Comparison of ENCODE assay signal across 38 cellular contexts in genomic region chr10:107978455-107978854, GRCh38.
"Had no signal": no experiment of that assay in that cellular context is flagged by ENCODE, and none has a peak within 500 bp of the region (broad histone marks: within the 10 kb centered on the region; RNA-seq: fewer than 3 reads in every experiment).

No MANE protein-coding gene starts in this region.

- H3K36me3 Mint-ChIP-seq: activated naive CD4-positive, alpha-beta T cell treated with anti-CD3 and anti-CD28 coated beads, Interleukin-2, amount 10 ng/mL, durations not matched to agents 7 days and 5 days; activated naive CD4-positive, alpha-beta T cell treated with anti-CD3 and anti-CD28 coated beads, Interleukin-2, amount 50 U/mL, for 24 hours; activated naive CD8-positive, alpha-beta T cell; activated naive CD8-positive, alpha-beta T cell treated with anti-CD3 and anti-CD28 coated beads for 36 hours; activated naive CD8-positive, alpha-beta T cell treated with anti-CD3 and anti-CD28 coated beads, Interleukin-2, amount 10 ng/mL, durations not matched to agents 7 days and 5 days; brain had no signal

- H3K4me1 ChIP-seq: adrenal gland, ascending aorta, body of pancreas, breast epithelium had no signal

- H3K4me3 ChIP-seq: adrenal gland, ascending aorta, body of pancreas, breast epithelium, cardiac muscle cell had no signal

- H3K36me3 ChIP-seq: adrenal gland, ascending aorta, brain microvascular endothelial cell, breast epithelium, cardiac muscle cell had no signal

- H3K27ac Mint-ChIP-seq: activated naive CD4-positive, alpha-beta T cell treated with anti-CD3 and anti-CD28 coated beads for 36 hours; activated naive CD4-positive, alpha-beta T cell treated with anti-CD3 and anti-CD28 coated beads, Interleukin-2, amount 10 ng/mL, durations not matched to agents 7 days and 5 days; activated naive CD4-positive, alpha-beta T cell treated with anti-CD3 and anti-CD28 coated beads, Interleukin-2, amount 50 U/mL, for 24 hours; activated naive CD4-positive, alpha-beta T cell treated with anti-CD3 and anti-CD28 coated beads, Interleukin-2, amount 50 U/mL, for 72 hours; activated naive CD8-positive, alpha-beta T cell; activated naive CD8-positive, alpha-beta T cell treated with anti-CD3 and anti-CD28 coated beads for 36 hours; activated naive CD8-positive, alpha-beta T cell treated with anti-CD3 and anti-CD28 coated beads, Interleukin-2, amount 10 ng/mL, durations not matched to agents 7 days and 5 days; activated naive CD8-positive, alpha-beta T cell treated with anti-CD3 and anti-CD28 coated beads, Interleukin-2, amount 50 U/mL, for 24 hours; activated T-cell treated with anti-CD3 and anti-CD28 coated beads, Interleukin-2, amount 50 U/mL, for 24 hours; activated T-cell treated with anti-CD3 and anti-CD28 coated beads, Interleukin-2, amount 50 U/mL, for 72 hours; activated T-helper 1 cell treated with anti-CD3 and anti-CD28 coated beads, Interleukin-12 subunit alpha, Interleukin-12 subunit beta, Interleukin-2, Interleukin-4 antibody, amounts not matched to agents 30 ng/mL and 10 ng/mL and 1 ng/mL, durations not matched to agents 14 hours and 24 hours and 36 hours; activated T-helper 17 cell treated with anti-CD3 and anti-CD28 coated beads, Interleukin-2, amount 50 U/mL, for 72 hours; activated T-helper 2 cell treated with anti-CD3 and anti-CD28 coated beads, Interferon-gamma antibody, Interleukin-2, Interleukin-4, amounts not matched to agents 10 μg/mL and 5 μg/mL and 100 μg/mL, durations not matched to agents 14 hours and 24 hours and 36 hours; brain had no signal

- H3K4me3 Mint-ChIP-seq: activated naive CD4-positive, alpha-beta T cell treated with anti-CD3 and anti-CD28 coated beads for 36 hours; activated naive CD4-positive, alpha-beta T cell treated with anti-CD3 and anti-CD28 coated beads, Interleukin-2, amount 10 ng/mL, durations not matched to agents 7 days and 5 days; activated naive CD4-positive, alpha-beta T cell treated with anti-CD3 and anti-CD28 coated beads, Interleukin-2, amount 50 U/mL, for 24 hours; activated naive CD8-positive, alpha-beta T cell; activated naive CD8-positive, alpha-beta T cell treated with anti-CD3 and anti-CD28 coated beads for 36 hours; activated naive CD8-positive, alpha-beta T cell treated with anti-CD3 and anti-CD28 coated beads, Interleukin-2, amount 10 ng/mL, durations not matched to agents 7 days and 5 days; activated naive CD8-positive, alpha-beta T cell treated with anti-CD3 and anti-CD28 coated beads, Interleukin-2, amount 50 U/mL, for 24 hours; activated T-cell treated with anti-CD3 and anti-CD28 coated beads, Interleukin-2, amount 50 U/mL, for 24 hours; activated T-cell treated with anti-CD3 and anti-CD28 coated beads, Interleukin-2, amount 50 U/mL, for 4 hours; activated T-cell treated with anti-CD3 and anti-CD28 coated beads, Interleukin-2, amount 50 U/mL, for 72 hours; activated T-helper 1 cell treated with anti-CD3 and anti-CD28 coated beads, Interleukin-12 subunit alpha, Interleukin-12 subunit beta, Interleukin-2, Interleukin-4 antibody, amounts not matched to agents 30 ng/mL and 10 ng/mL and 1 ng/mL, durations not matched to agents 14 hours and 24 hours and 36 hours; activated T-helper 17 cell treated with anti-CD3 and anti-CD28 coated beads, Interleukin-2, amount 50 U/mL, for 72 hours; brain; central memory CD8-positive, alpha-beta T cell had no signal

- H3K27me3 Mint-ChIP-seq: activated naive CD4-positive, alpha-beta T cell treated with anti-CD3 and anti-CD28 coated beads, Interleukin-2, amount 10 ng/mL, durations not matched to agents 7 days and 5 days; activated naive CD4-positive, alpha-beta T cell treated with anti-CD3 and anti-CD28 coated beads, Interleukin-2, amount 50 U/mL, for 24 hours; activated naive CD8-positive, alpha-beta T cell; activated naive CD8-positive, alpha-beta T cell treated with anti-CD3 and anti-CD28 coated beads for 36 hours; activated naive CD8-positive, alpha-beta T cell treated with anti-CD3 and anti-CD28 coated beads, Interleukin-2, amount 10 ng/mL, durations not matched to agents 7 days and 5 days; activated naive CD8-positive, alpha-beta T cell treated with anti-CD3 and anti-CD28 coated beads, Interleukin-2, amount 50 U/mL, for 24 hours; activated T-cell treated with anti-CD3 and anti-CD28 coated beads, Interleukin-2, amount 50 U/mL, for 24 hours; activated T-helper 17 cell treated with anti-CD3 and anti-CD28 coated beads, Interleukin-2, amount 50 U/mL, for 72 hours; brain; central memory CD8-positive, alpha-beta T cell had no signal

- H3K4me1 Mint-ChIP-seq: activated naive CD4-positive, alpha-beta T cell treated with anti-CD3 and anti-CD28 coated beads, Interleukin-2, amount 10 ng/mL, durations not matched to agents 7 days and 5 days; activated naive CD4-positive, alpha-beta T cell treated with anti-CD3 and anti-CD28 coated beads, Interleukin-2, amount 50 U/mL, for 24 hours; activated naive CD8-positive, alpha-beta T cell treated with anti-CD3 and anti-CD28 coated beads for 36 hours; activated naive CD8-positive, alpha-beta T cell treated with anti-CD3 and anti-CD28 coated beads, Interleukin-2, amount 10 ng/mL, durations not matched to agents 7 days and 5 days; activated naive CD8-positive, alpha-beta T cell treated with anti-CD3 and anti-CD28 coated beads, Interleukin-2, amount 50 U/mL, for 24 hours; activated T-helper 17 cell treated with anti-CD3 and anti-CD28 coated beads, Interleukin-2, amount 50 U/mL, for 72 hours; brain; central memory CD8-positive, alpha-beta T cell had no signal

- ATAC-seq: activated naive CD4-positive, alpha-beta T cell treated with anti-CD3 and anti-CD28 coated beads, Interleukin-2, amount 50 U/mL, for 72 hours; activated naive CD8-positive, alpha-beta T cell treated with anti-CD3 and anti-CD28 coated beads, Interleukin-2, amount 50 U/mL, for 24 hours; activated T-cell treated with anti-CD3 and anti-CD28 coated beads, Interleukin-2, amount 50 U/mL, for 4 hours; activated T-cell treated with anti-CD3 and anti-CD28 coated beads, Interleukin-2, amount 50 U/mL, for 72 hours; activated T-helper 17 cell treated with anti-CD3 and anti-CD28 coated beads, Interleukin-2, amount 50 U/mL, for 72 hours; body of pancreas had no signal

- DNase-seq: activated effector memory CD4-positive, alpha-beta T cell treated with anti-CD3 and anti-CD28 coated beads, Interleukin-2, amount 50 U/mL, for 16 hours; activated effector memory CD4-positive, alpha-beta T cell treated with Interleukin-2 at 50 U/mL for 16 hours; activated gamma-delta T cell; activated gamma-delta T cell treated with Interleukin-2 at 50 U/mL for 16 hours; activated naive CD4-positive, alpha-beta T cell; activated naive CD4-positive, alpha-beta T cell treated with anti-CD3 and anti-CD28 coated beads for 36 hours; activated naive CD4-positive, alpha-beta T cell treated with anti-CD3 and anti-CD28 coated beads, Interleukin-2, amount 10 ng/mL, durations not matched to agents 7 days and 5 days; activated naive CD4-positive, alpha-beta T cell treated with anti-CD3 and anti-CD28 coated beads, Interleukin-2, amount 50 U/mL, for 16 hours; activated naive CD4-positive, alpha-beta T cell treated with Interleukin-2 at 50 U/mL for 16 hours; activated naive CD8-positive, alpha-beta T cell treated with anti-CD3 and anti-CD28 coated beads for 36 hours; activated naive CD8-positive, alpha-beta T cell treated with anti-CD3 and anti-CD28 coated beads, Interleukin-2, amount 10 ng/mL, durations not matched to agents 7 days and 5 days; activated naive CD8-positive, alpha-beta T cell treated with anti-CD3 and anti-CD28 coated beads, Interleukin-2, amount 50 U/mL, for 24 hours; activated T-cell treated with anti-CD3 and anti-CD28 coated beads, Interleukin-2, amount 50 U/mL, for 1 hour; activated T-cell treated with anti-CD3 and anti-CD28 coated beads, Interleukin-2, amount 50 U/mL, for 24 hours; activated T-cell treated with anti-CD3 and anti-CD28 coated beads, Interleukin-2, amount 50 U/mL, for 4 hours; activated T-cell treated with anti-CD3 and anti-CD28 coated beads, Interleukin-2, amount 50 U/mL, for 48 hours; activated T-cell treated with anti-CD3 and anti-CD28 coated beads, Interleukin-2, amount 50 U/mL, for 72 hours; adrenal gland; amniotic stem cell; amygdala; anterior cingulate cortex; aorta; body of pancreas; brain microvascular endothelial cell; caudate nucleus; central memory CD4-positive, alpha-beta T cell; cerebellar nuclear complex had no signal

- H3K9me3 ChIP-seq: adrenal gland, ascending aorta, body of pancreas, breast epithelium had no signal
